8 cellular contexts compared by ENCODE assay signal in the genomic region with DNA sequence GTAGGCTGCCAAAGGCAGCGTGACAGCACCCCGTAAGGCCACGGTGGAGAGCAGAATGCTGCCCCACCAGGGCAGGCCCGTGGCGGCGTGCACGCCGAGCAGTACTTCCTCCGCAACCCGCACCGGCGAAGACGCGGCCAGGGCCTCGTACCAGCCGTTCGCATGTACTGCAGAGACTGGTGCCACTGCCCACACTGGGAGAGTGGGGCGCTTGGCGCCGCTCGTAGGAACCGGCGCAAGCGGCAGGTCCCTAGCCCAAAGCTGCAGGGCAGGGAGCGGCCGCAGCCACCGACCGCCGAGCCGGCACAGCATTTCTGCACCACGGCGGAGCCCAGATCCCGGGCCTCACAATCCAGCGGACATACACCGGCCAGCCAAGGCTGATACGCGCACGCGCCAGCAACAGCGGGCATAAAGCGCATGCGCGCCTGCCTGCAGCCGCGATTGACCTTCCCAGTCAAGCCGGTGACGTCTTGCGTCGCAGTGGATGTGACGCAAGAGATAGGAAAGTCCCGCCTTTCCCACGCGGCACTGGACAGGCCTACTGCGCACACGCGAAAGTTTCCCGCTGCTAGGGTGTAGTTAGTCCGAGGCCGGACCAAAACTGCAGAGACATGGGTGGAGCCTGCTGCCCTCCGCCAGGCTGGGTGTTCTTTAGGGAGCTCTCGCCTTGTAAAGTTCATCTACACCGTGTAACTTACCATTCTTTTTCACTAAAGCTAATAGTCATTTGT. TPM values are rescaled to one million over a fixed set of nuclear protein-coding genes. Genes with fewer than 3 reads are reported as not detected.
DNase-seq lines count a peak whose midpoint lies in the region; ATAC-seq and TF ChIP-seq lines count a peak whose summit lies in the region.

A gene with protein sequence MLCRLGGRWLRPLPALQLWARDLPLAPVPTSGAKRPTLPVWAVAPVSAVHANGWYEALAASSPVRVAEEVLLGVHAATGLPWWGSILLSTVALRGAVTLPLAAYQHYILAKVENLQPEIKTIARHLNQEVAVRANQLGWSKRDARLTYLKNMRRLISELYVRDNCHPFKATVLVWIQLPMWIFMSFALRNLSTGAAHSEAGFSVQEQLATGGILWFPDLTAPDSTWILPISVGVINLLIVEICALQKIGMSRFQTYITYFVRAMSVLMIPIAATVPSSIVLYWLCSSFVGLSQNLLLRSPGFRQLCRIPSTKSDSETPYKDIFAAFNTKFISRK (minus strand): TSS at position 379 of the 734 bp plus-strand sequence. CDS start 67 bp downstream, at position 312.

- H3K4me1 ChIP-seq in KMS-11 (ENCODE audit: low read depth, poor library complexity, severe bottlenecking): peaks cover 72% of the 10 kb centered on the region
- H3K4me1 ChIP-seq in Peyer's patch: peaks cover 0 to 6% (median 2%) of the 10 kb centered on the region in 4 donors
- no peaks in the 10 kb centered on the region for H3K4me1 ChIP-seq in esophagus (ENCODE audit: control insufficient read depth in 2 of 2, insufficient read depth in 2 of 2, low read length in 1 of 2)
- H3K4me1 ChIP-seq in mucosa of stomach (ENCODE audit: control insufficient read depth, insufficient read depth, low read length): peaks cover 4% of the 10 kb centered on the region

- H3K4me3 ChIP-seq in KMS-11 (IDR thresholded peaks at IDR 0.05; ENCODE audit: insufficient read depth, low read depth, low read length): peak within 1 kb of the TSS; percentile 92
- H3K4me3 ChIP-seq in Peyer's patch: peak within 1 kb of the TSS; percentile 57 to 86 (median 75)
- peak within 1 kb of the TSS; percentile 88 to 93 for H3K4me3 ChIP-seq in esophagus (ENCODE audit: low read depth in 1 of 2, low read length in 2 of 2)
- H3K4me3 ChIP-seq in mucosa of stomach (ENCODE audit: low read length): peak within 1 kb of the TSS; percentile 71

- H3K36me3 ChIP-seq in KMS-11 (ENCODE audit: insufficient read depth) (no peaks in the 10 kb centered on the region), Peyer's patch (peaks cover 0 to 11% (median 0%) of the 10 kb centered on the region in 3 donors), esophagus (ENCODE audit: control insufficient read depth in 2 of 2, insufficient read depth in 2 of 2, low read length in 1 of 2) (no peaks in the 10 kb centered on the region), mucosa of stomach (ENCODE audit: control insufficient read depth, insufficient read depth, low read length) (no peaks in the 10 kb centered on the region)

- H3K27ac ChIP-seq in KMS-11: peak within 1 kb of the TSS; percentile 98
- H3K27ac ChIP-seq in Peyer's patch: peak within 1 kb of the TSS; percentile 86 to 98 (median 96)
- peak within 1 kb of the TSS; percentile 96 for H3K27ac ChIP-seq in esophagus (ENCODE audit: low read depth in 2 of 2, low read length in 1 of 2)

- no peaks in the 10 kb centered on the region for H4K20me1 ChIP-seq in KMS-11 (ENCODE audit: insufficient read depth)

- peak within 1 kb of the TSS; percentile 59 for H2AFZ ChIP-seq in KMS-11 (ENCODE audit: low read depth)

- DNase-seq in DMS79 treated with DMSO at 0.1 percent for 48 hours (lab: John Stamatoyannopoulos, UW) (peak; percentile 89), Peyer's patch (peak; percentile 96 to 99 (median 98))
- DNase-seq in activated T-cell treated with anti-CD3 and anti-CD28 coated beads, Interleukin-2, amount 50 U/mL, for 48 hours: peak; percentile 96
- DNase-seq in stimulated activated CD8-positive, alpha-beta memory T cell treated with anti-CD3 and anti-CD28 coated beads, Interleukin-7, amount 100 ng/mL, for 1 hour (ENCODE audit: low read depth in 2 of 2): peak; percentile 88 to 90

- H3K9ac ChIP-seq in KMS-11 (peak within 1 kb of the TSS; percentile 96), mucosa of stomach (ENCODE audit: low read length) (peak within 1 kb of the TSS; percentile 84)

- TF ChIP-seq CTCF in KMS-11 (conservative IDR thresholded peaks at IDR 0.05; ENCODE audit: low read depth, low read length) (no peak), Peyer's patch (IDR thresholded peaks at IDR 0.05) (peak in 1 of 6 experiments; percentile 16)

- peak; percentile 84 for ATAC-seq in GM21737 (IDR thresholded peaks at IDR 0.05; ENCODE audit: unreplicated experiment)

- no peaks in the 10 kb centered on the region; the same call in 1 of the 2 replicates for H3K79me2 ChIP-seq in KMS-11 (ENCODE audit: insufficient read depth, low read depth)

- H3K27me3 ChIP-seq in KMS-11 (ENCODE audit: insufficient read depth, low read depth) (no peaks in the 10 kb centered on the region), Peyer's patch (no peaks in the 10 kb centered on the region), esophagus (ENCODE audit: control insufficient read depth in 1 of 2, insufficient read depth in 2 of 2, low read length in 2 of 2) (no peaks in the 10 kb centered on the region), mucosa of stomach (ENCODE audit: control insufficient read depth, insufficient read depth, low read length) (no peaks in the 10 kb centered on the region)

- peak; percentile 87 to 89 for TF ChIP-seq POLR2A in Peyer's patch (IDR thresholded peaks at IDR 0.05)

- WGBS in esophagus, 2 donors: 0 to 1% methylated on average over 62 of the region's 62 CpGs

- peak within 1 kb of the TSS; percentile 98 for H3K4me2 ChIP-seq in KMS-11

- H3K9me3 ChIP-seq in Peyer's patch (no peaks in the 10 kb centered on the region), esophagus (ENCODE audit: control insufficient read depth in 2 of 2, insufficient read depth in 1 of 2, low read depth in 1 of 2, low read length in 1 of 2) (no peaks in the 10 kb centered on the region), mucosa of stomach (ENCODE audit: control insufficient read depth, low read length) (no peaks in the 10 kb centered on the region)

RNA-seq across cellular contexts. Expression of the gene that starts here (rescaled TPM):
- total RNA-seq in Peyer's patch: 10 to 100 TPM in 3 of 4 donors, 1 to 10 TPM in 1; 8.8 to 14.9 (median 10.7) TPM
- 1 to 10 TPM; 6.5 to 7.1 TPM for polyA plus RNA-seq in esophagus

Comparison
In these comparisons a context has a peak if more than half of its experiments do, and no peak if none do; other contexts are left out.
1. Peak in every context shown above with its lines: DNase-seq, ATAC-seq, H3K4me3 ChIP-seq and H3K27ac ChIP-seq.